1 cellular context compared by ENCODE assay signal in the genomic region with DNA sequence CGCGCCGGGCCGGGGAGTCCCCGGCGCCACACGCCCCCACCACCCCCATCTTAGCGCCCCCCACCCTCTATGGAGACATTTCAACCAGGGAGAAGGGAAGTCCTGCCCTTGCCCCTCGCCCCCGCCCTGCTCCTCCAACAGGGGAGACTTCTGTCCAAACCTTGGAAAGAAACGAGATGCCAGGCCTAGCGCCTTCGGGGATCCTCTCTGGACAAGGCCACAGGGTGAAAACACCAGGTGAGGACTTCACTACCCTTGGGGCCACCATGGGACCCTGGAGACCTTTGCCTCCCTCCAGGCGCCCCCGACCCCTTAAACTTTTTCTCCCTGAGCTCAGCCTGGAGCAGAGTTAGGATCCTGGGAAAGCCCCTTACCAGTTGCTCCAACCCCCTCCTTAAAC.
TF ChIP-seq lines count a peak whose summit lies in the region.

No MANE protein-coding gene starts in this region.

TF ChIP-seq in WTC11, 78 proteins besides CTCF, POLR2A, EP300 and RAD21 (continued from another document):
- TF ChIP-seq, protein P1, sequence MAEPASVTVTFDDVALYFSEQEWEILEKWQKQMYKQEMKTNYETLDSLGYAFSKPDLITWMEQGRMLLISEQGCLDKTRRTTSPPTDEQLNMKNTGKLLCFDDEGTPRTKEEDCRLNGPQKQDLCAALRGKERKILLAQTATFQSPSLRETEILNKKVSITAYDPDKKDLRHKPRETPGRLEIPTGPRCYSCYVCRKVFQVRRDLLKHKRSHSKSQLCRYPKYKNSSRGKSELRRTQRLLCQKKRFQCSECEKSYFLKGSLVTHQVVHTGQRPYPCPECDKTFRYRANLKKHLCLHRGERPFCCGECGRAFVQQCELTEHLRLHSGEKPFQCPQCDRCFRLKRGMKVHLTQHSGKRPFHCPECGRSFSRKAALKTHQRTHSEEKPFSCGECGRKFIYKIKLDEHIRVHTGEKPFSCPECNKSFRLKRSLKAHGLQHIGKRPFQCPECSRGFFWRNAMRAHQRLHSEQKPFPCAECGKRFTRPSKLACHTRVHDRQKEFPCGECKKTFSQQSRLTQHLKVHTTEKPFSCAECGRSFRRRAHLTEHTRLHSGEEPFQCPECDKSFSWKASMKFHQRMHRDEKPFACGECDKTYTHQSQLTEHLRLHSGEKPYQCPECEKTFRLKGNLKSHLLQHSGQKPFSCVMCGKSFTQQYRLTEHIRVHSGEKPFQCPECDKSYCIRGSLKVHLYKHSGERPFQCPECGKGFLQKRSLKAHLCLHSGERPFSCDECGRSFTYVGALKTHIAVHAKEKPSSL (CRISPR knock-in tag; conservative IDR thresholded peaks at IDR 0.05) = no peak
- TF ChIP-seq HMGA2 (CRISPR knock-in tag; IDR thresholded peaks at IDR 0.05) (no peak), MYBL2 (CRISPR knock-in tag; IDR thresholded peaks at IDR 0.05) (no peak), ZNF121 (CRISPR knock-in tag; IDR thresholded peaks at IDR 0.05) (no peak), FOXP1 (CRISPR knock-in tag; IDR thresholded peaks at IDR 0.05; ENCODE audit: borderline replicate concordance) (no peak), ZNF423 (CRISPR knock-in tag; IDR thresholded peaks at IDR 0.05) (no peak), NFATC4 (CRISPR knock-in tag; IDR thresholded peaks at IDR 0.05) (no peak), FOXJ3 (CRISPR knock-in tag; IDR thresholded peaks at IDR 0.05; ENCODE audit: borderline replicate concordance) (no peak), PRRX2 (CRISPR knock-in tag; IDR thresholded peaks at IDR 0.05) (no peak), ETV6 (CRISPR knock-in tag; IDR thresholded peaks at IDR 0.05) (no peak), TP53 (CRISPR knock-in tag; IDR thresholded peaks at IDR 0.05) (no peak)
- TF ChIP-seq, protein P2, sequence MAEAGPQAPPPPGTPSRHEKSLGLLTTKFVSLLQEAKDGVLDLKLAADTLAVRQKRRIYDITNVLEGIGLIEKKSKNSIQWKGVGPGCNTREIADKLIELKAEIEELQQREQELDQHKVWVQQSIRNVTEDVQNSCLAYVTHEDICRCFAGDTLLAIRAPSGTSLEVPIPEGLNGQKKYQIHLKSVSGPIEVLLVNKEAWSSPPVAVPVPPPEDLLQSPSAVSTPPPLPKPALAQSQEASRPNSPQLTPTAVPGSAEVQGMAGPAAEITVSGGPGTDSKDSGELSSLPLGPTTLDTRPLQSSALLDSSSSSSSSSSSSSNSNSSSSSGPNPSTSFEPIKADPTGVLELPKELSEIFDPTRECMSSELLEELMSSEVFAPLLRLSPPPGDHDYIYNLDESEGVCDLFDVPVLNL (CRISPR knock-in tag; IDR thresholded peaks at IDR 0.05; ENCODE audit: borderline replicate concordance, low read depth) = no peak
- TF ChIP-seq, protein P3, sequence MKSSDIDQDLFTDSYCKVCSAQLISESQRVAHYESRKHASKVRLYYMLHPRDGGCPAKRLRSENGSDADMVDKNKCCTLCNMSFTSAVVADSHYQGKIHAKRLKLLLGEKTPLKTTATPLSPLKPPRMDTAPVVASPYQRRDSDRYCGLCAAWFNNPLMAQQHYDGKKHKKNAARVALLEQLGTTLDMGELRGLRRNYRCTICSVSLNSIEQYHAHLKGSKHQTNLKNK (CRISPR knock-in tag; IDR thresholded peaks at IDR 0.05) = no peak
- TF ChIP-seq, protein P4, sequence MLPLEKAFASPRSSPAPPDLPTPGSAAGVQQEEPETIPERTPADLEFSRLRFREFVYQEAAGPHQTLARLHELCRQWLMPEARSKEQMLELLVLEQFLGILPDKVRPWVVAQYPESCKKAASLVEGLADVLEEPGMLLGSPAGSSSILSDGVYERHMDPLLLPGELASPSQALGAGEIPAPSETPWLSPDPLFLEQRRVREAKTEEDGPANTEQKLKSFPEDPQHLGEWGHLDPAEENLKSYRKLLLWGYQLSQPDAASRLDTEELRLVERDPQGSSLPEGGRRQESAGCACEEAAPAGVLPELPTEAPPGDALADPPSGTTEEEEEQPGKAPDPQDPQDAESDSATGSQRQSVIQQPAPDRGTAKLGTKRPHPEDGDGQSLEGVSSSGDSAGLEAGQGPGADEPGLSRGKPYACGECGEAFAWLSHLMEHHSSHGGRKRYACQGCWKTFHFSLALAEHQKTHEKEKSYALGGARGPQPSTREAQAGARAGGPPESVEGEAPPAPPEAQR (CRISPR knock-in tag; IDR thresholded peaks at IDR 0.05) = no peak
- TF ChIP-seq, protein P5, sequence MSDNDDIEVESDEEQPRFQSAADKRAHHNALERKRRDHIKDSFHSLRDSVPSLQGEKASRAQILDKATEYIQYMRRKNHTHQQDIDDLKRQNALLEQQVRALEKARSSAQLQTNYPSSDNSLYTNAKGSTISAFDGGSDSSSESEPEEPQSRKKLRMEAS (CRISPR knock-in tag; IDR thresholded peaks at IDR 0.05) = no peak
- TF ChIP-seq, protein P6, sequence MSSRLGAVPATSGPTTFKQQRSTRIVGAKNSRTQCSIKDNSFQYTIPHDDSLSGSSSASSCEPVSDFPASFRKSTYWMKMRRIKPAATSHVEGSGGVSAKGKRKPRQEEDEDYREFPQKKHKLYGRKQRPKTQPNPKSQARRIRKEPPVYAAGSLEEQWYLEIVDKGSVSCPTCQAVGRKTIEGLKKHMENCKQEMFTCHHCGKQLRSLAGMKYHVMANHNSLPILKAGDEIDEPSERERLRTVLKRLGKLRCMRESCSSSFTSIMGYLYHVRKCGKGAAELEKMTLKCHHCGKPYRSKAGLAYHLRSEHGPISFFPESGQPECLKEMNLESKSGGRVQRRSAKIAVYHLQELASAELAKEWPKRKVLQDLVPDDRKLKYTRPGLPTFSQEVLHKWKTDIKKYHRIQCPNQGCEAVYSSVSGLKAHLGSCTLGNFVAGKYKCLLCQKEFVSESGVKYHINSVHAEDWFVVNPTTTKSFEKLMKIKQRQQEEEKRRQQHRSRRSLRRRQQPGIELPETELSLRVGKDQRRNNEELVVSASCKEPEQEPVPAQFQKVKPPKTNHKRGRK (CRISPR knock-in tag; IDR thresholded peaks at IDR 0.05; ENCODE audit: borderline replicate concordance) = no peak
- TF ChIP-seq, protein P7, sequence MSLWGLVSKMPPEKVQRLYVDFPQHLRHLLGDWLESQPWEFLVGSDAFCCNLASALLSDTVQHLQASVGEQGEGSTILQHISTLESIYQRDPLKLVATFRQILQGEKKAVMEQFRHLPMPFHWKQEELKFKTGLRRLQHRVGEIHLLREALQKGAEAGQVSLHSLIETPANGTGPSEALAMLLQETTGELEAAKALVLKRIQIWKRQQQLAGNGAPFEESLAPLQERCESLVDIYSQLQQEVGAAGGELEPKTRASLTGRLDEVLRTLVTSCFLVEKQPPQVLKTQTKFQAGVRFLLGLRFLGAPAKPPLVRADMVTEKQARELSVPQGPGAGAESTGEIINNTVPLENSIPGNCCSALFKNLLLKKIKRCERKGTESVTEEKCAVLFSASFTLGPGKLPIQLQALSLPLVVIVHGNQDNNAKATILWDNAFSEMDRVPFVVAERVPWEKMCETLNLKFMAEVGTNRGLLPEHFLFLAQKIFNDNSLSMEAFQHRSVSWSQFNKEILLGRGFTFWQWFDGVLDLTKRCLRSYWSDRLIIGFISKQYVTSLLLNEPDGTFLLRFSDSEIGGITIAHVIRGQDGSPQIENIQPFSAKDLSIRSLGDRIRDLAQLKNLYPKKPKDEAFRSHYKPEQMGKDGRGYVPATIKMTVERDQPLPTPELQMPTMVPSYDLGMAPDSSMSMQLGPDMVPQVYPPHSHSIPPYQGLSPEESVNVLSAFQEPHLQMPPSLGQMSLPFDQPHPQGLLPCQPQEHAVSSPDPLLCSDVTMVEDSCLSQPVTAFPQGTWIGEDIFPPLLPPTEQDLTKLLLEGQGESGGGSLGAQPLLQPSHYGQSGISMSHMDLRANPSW (CRISPR knock-in tag; conservative IDR thresholded peaks at IDR 0.05; ENCODE audit: low read depth) = no peak
